8 cellular contexts compared by ENCODE assay signal in genomic region chr10:70232859-70233108, GRCh38. TPM values are rescaled to one million over a fixed set of nuclear protein-coding genes. Genes with fewer than 3 reads are reported as not detected.
DNase-seq lines count a peak whose midpoint lies in the region; ATAC-seq and TF ChIP-seq lines count a peak whose summit lies in the region.

No MANE protein-coding gene starts in this region.

- H3K36me3 ChIP-seq in cardiac muscle cell (peaks cover 6% of the 10 kb centered on the region), ascending aorta (no peaks in the 10 kb centered on the region)

- peaks cover 16% of the 10 kb centered on the region for H3K4me1 Mint-ChIP-seq in type B pancreatic cell (ENCODE audit: unreplicated experiment)

- DNase-seq in cardiac muscle cell (ENCODE audit: low read depth in 1 of 2, low spot score in 1 of 2): no peak
- no peak for DNase-seq in Right ventricle myocardium superior
- DNase-seq in ascending aorta (ENCODE audit: low spot score in 2 of 2): no peak
- DNase-seq in lower leg skin (ENCODE audit: low spot score in 2 of 2): no peak
- no peak for DNase-seq in type B pancreatic cell (ENCODE audit: extremely low spot score, unreplicated experiment)
- no peak for DNase-seq in SKM-1 treated with dmso at 0.1 percent for 144 hours (lab: John Stamatoyannopoulos, UW; ENCODE audit: unreplicated experiment)
- no peak for DNase-seq in dedifferentiated amniotic fluid mesenchymal stem cell (ENCODE audit: extremely low spot score)

- H3K9me3 Mint-ChIP-seq in type B pancreatic cell: no peaks in the 10 kb centered on the region

- H3K27ac Mint-ChIP-seq in type B pancreatic cell: peak overlapping the region; percentile 97

- H3K9me3 ChIP-seq in cardiac muscle cell (ENCODE audit: low read depth) (no peaks in the 10 kb centered on the region), ascending aorta (no peaks in the 10 kb centered on the region)

- H3K4me1 ChIP-seq in cardiac muscle cell (ENCODE audit: low read depth) (no peaks in the 10 kb centered on the region), ascending aorta (peaks cover 0 to 12% of the 10 kb centered on the region in 2 donors)

- no peak for ATAC-seq in Right ventricle myocardium superior (ENCODE audit: poor library complexity)
- no peak for ATAC-seq in HG03135 (IDR thresholded peaks at IDR 0.05; ENCODE audit: unreplicated experiment)

- peaks cover 8% of the 10 kb centered on the region for H3K36me3 Mint-ChIP-seq in type B pancreatic cell

- H3K27me3 Mint-ChIP-seq in type B pancreatic cell: no peaks in the 10 kb centered on the region

- TF ChIP-seq CTCF in cardiac muscle cell (IDR thresholded peaks at IDR 0.05; ENCODE audit: low read depth, low read length): no peak
- TF ChIP-seq CTCF in ascending aorta (IDR thresholded peaks at IDR 0.05): no peak
- TF ChIP-seq CTCF in lower leg skin (IDR thresholded peaks at IDR 0.05): no peak
- TF ChIP-seq CTCF in type B pancreatic cell (conservative IDR thresholded peaks at IDR 0.05): no peak

- intact Hi-C loops in Right ventricle myocardium superior (cut with DNase I): no loop called here
- intact Hi-C loops in ascending aorta (cut with DNase I): loop anchor here (1.0 to 5.0 kb wide), 7 partner anchors 11 to 172 kb away; partner anchors contain the start of genes EIF4EBP2, LRRC20, SAR1A and TYSND1
- intact Hi-C loops in lower leg skin (cut with DNase I; ENCODE audit: low total_unique reads): loop anchor here (5.0 kb wide), 1 partner anchor 515 kb away; no protein-coding TSS in a partner anchor

- peak overlapping the region; percentile 49 for H3K4me3 ChIP-seq in cardiac muscle cell
- H3K4me3 ChIP-seq in ascending aorta: peak overlapping the region; percentile 84 to 95
- H3K4me3 ChIP-seq in lower leg skin (ENCODE audit: low read depth, poor library complexity, severe bottlenecking): peak overlapping the region; percentile 85

- H3K27me3 ChIP-seq in cardiac muscle cell: no peaks in the 10 kb centered on the region
- H3K27me3 ChIP-seq in ascending aorta: no peaks in the 10 kb centered on the region

- 0% methylated on average over 6 to 14 of the region's 18 CpGs for WGBS in lower leg skin, 2 donors

- no peak overlapping the region for H3K27ac ChIP-seq in cardiac muscle cell
- peak overlapping the region; percentile 42 to 68 for H3K27ac ChIP-seq in ascending aorta

- no peak for TF ChIP-seq POLR2A in lower leg skin (IDR thresholded peaks at IDR 0.05)

- H3K4me3 Mint-ChIP-seq in type B pancreatic cell: peak overlapping the region; percentile 98

RNA-seq across cellular contexts. Expression of gene PPA1, which starts 0.4 kb away (rescaled TPM):
- total RNA-seq in cardiac muscle cell (44.9 and 54.3 TPM in 2 replicates), Right ventricle myocardium superior (96.6 TPM), ascending aorta (66.4 TPM), lower leg skin (100 to 1,000 TPM in 2 of 4 donors, 10 to 100 TPM in 2; 69.7 to 147 (median 96.9) TPM), type B pancreatic cell (ENCODE audit: low replicate concordance) (105 and 110 TPM in 2 replicates)
- 75.2 and 86.0 TPM in 2 replicates for polyA plus RNA-seq in cardiac muscle cell

RNA-seq across cellular contexts. Expression of gene NPFFR1, which starts 51.0 kb away (rescaled TPM):
- total RNA-seq in cardiac muscle cell (not detected in 2 replicates), Right ventricle myocardium superior (0.03 TPM), ascending aorta (not detected), lower leg skin (under 1 TPM in 2 of 4 donors, not detected in 2; 0.22 to 0.42 TPM), type B pancreatic cell (ENCODE audit: low replicate concordance) (not detected in 2 replicates)
- 0.06 TPM in 1 of 2 replicates, not detected in the other for polyA plus RNA-seq in cardiac muscle cell
